In the genomic region with DNA sequence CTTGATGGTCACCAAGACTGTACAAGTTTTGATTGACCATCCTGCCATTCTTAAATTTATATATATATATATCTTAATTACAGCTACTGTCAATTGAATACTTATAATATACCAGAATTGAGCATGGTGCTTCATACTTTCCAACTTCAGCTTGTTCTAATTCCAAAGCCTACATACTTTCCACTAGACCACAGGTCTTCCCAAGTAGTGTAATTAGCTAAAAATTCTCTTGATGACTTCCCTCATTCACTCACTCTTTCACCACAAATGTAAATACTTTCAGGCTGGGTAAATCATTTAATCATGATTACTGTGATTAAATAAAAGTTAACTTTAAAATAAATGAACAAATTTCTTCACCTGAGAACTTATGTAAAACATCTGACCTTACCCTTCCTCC, we compare ENCODE assay signal across 15 cellular contexts. TPM values are rescaled to one million over a fixed set of nuclear protein-coding genes. Genes with fewer than 3 reads are reported as not detected.
DNase-seq lines count a peak whose midpoint lies in the region; ATAC-seq, FAIRE-seq and TF ChIP-seq lines count a peak whose summit lies in the region.
"Had no signal": no experiment of that assay in that cellular context is flagged by ENCODE, and none has a peak within 500 bp of the region (broad histone marks: within the 10 kb centered on the region; RNA-seq: fewer than 3 reads in every experiment).

No MANE protein-coding gene starts in this region.

- no peak overlapping the region for H4K91ac ChIP-seq in trophoblast cell (ENCODE audit: low read depth, low read length)

- DNase-seq in activated CD8-positive, alpha-beta T cell treated with anti-CD3 and anti-CD28 coated beads for 36 hours, result no peak
- DNase-seq in activated CD8-positive, alpha-beta T cell treated with anti-CD3 and anti-CD28 coated beads, Interleukin-2, amount 10 ng/mL, durations not matched to agents 7 days and 5 days, result no peak
- DNase-seq in MM.1S (no peak), K562 (ENCODE audit: extremely low read depth in 1 of 4, low spot score in 3 of 4) (no peak), trophoblast cell (no peak), HK-2 (ENCODE audit: unreplicated experiment) (no peak)
- no peak for DNase-seq in effector memory CD4-positive, alpha-beta T cell
- no peak for DNase-seq in stimulated activated CD8-positive, alpha-beta memory T cell treated with anti-CD3 and anti-CD28 coated beads, Interleukin-4, amount 100 ng/mL, for 48 hours
- DNase-seq: activated CD4-positive, alpha-beta T cell treated with anti-CD3 and anti-CD28 coated beads, Interleukin-2, amount 50 U/mL, for 1 hour; activated naive CD4-positive, alpha-beta T cell treated with anti-CD3 and anti-CD28 coated beads, Interleukin-2, amount 10 ng/mL, durations not matched to agents 7 days and 5 days; cerebellar nuclear complex; left ventricle myocardium superior; NCI-H1694 treated with DMSO at 0.1 percent for 48 hours; NCI-H524 treated with DMSO at 0.1 percent for 48 hours had no signal

- H4K12ac ChIP-seq in trophoblast cell (ENCODE audit: low read depth, low read length), result no peak overlapping the region

- peaks cover 35% of the 10 kb centered on the region for H3F3A ChIP-seq in MM.1S (ENCODE audit: insufficient read depth, low read length)

- no peak for ATAC-seq in activated CD8-positive, alpha-beta T cell treated with anti-CD3 and anti-CD28 coated beads for 36 hours
- ATAC-seq in activated CD8-positive, alpha-beta T cell treated with anti-CD3 and anti-CD28 coated beads, Interleukin-2, amount 10 ng/mL, durations not matched to agents 7 days and 5 days, result no peak
- no peak for ATAC-seq in K562
- ATAC-seq: left ventricle myocardium superior had no signal

- CTCF ChIA-PET in activated CD8-positive, alpha-beta T cell treated with anti-CD3 and anti-CD28 coated beads for 36 hours (lab: Charles Lee), result interaction anchor here (0.9 to 3.3 kb wide), 8 partner anchors 8 to 213 kb away, joined by 3 to 19 read pairs (median 7); a partner anchor contains a TSS
- CTCF ChIA-PET in activated CD8-positive, alpha-beta T cell treated with anti-CD3 and anti-CD28 coated beads, Interleukin-2, amount 10 ng/mL, durations not matched to agents 7 days and 5 days (lab: Charles Lee), result interaction anchor here (1.0 to 3.8 kb wide), 13 partner anchors 11 to 332 kb away, joined by 3 to 26 read pairs (median 5); no protein-coding TSS in a partner anchor
- CTCF ChIA-PET in K562 (lab: Yijun Ruan, JAX; ENCODE audit: low intra/inter-chr PET ratio), result no interaction called here

- no peak overlapping the region for H3K18ac ChIP-seq in trophoblast cell (ENCODE audit: low read length)

- H3K14ac ChIP-seq in trophoblast cell (ENCODE audit: low read length), result no peak overlapping the region

- FAIRE-seq in K562 (lab: Jason Lieb, UNC), result no peak
- FAIRE-seq: H54 had no signal

- no peak overlapping the region for H2AFZ ChIP-seq in MM.1S (ENCODE audit: low read length)
- H2AFZ ChIP-seq in K562 (ENCODE audit: low read depth, low read length), result no peak overlapping the region
- no peak overlapping the region for H2AFZ ChIP-seq in trophoblast cell (ENCODE audit: insufficient read depth, low read length, poor library complexity)

- no peak overlapping the region for H2AK5ac ChIP-seq in trophoblast cell (ENCODE audit: low read length)

- peaks cover 14% of the 10 kb centered on the region for H3K79me1 ChIP-seq in trophoblast cell (ENCODE audit: low read length)

- H3K4me1 Mint-ChIP-seq in activated CD8-positive, alpha-beta T cell treated with anti-CD3 and anti-CD28 coated beads for 36 hours (ENCODE audit: low read depth), result peaks cover 51% of the 10 kb centered on the region
- peaks cover 56% of the 10 kb centered on the region for H3K4me1 Mint-ChIP-seq in activated CD8-positive, alpha-beta T cell treated with anti-CD3 and anti-CD28 coated beads, Interleukin-2, amount 10 ng/mL, durations not matched to agents 7 days and 5 days (ENCODE audit: low read depth)

- POLR2A ChIA-PET in activated CD8-positive, alpha-beta T cell treated with anti-CD3 and anti-CD28 coated beads for 36 hours (lab: Charles Lee), result interaction anchor here (1.1 to 2.0 kb wide), 3 partner anchors 37 to 450 kb away, joined by 3 to 9 read pairs (median 3); a partner anchor contains a TSS
- POLR2A ChIA-PET in activated CD8-positive, alpha-beta T cell treated with anti-CD3 and anti-CD28 coated beads, Interleukin-2, amount 10 ng/mL, durations not matched to agents 7 days and 5 days (lab: Charles Lee), result interaction anchor here (1.7 to 4.3 kb wide), 2 partner anchors 16 to 188 kb away, joined by 4 to 29 read pairs; no protein-coding TSS in a partner anchor
- POLR2A ChIA-PET in K562 (lab: Yijun Ruan, JAX), result interaction anchor here (0.6 to 2.8 kb wide), 6 partner anchors 10 to 130 kb away, joined by 3 to 12 read pairs (median 4); a partner anchor contains a TSS

- no TSS peak for BruUV-seq in K562 (replicated peaks; lab: Mats Ljungman, UMichigan)

- H3K79me2 ChIP-seq in MM.1S (ENCODE audit: low read length), result peaks cover 89% of the 10 kb centered on the region
- peaks cover 96% of the 10 kb centered on the region for H3K79me2 ChIP-seq in K562 (ENCODE audit: control insufficient read depth, insufficient read depth, low read length)
- H3K79me2 ChIP-seq in trophoblast cell (ENCODE audit: control insufficient read depth, insufficient read depth, low read length, poor library complexity), result peaks cover 16% of the 10 kb centered on the region

- H3K9me3 ChIP-seq in MM.1S (replicated peaks; ENCODE audit: insufficient read depth, low read length), result no peaks in the 10 kb centered on the region
- no peaks in the 10 kb centered on the region for H3K9me3 ChIP-seq in K562 (replicated peaks; ENCODE audit: control insufficient read depth, insufficient read depth, low read depth, low read length)
- H3K9me3 ChIP-seq in trophoblast cell (ENCODE audit: insufficient read depth, low read depth, low read length), result no peaks in the 10 kb centered on the region
- no peaks in the 10 kb centered on the region for H3K9me3 ChIP-seq in effector memory CD4-positive, alpha-beta T cell (ENCODE audit: control insufficient read depth, low read length)

- H3K27ac ChIP-seq in MM.1S (ENCODE audit: low read length) (no peak overlapping the region), K562 (ENCODE audit: extremely low read depth, low read depth, low read length) (peak overlapping the region; percentile 93), trophoblast cell (ENCODE audit: low read depth, low read length) (no peak overlapping the region)
- H3K27ac ChIP-seq in effector memory CD4-positive, alpha-beta T cell (ENCODE audit: insufficient read depth, low read length, poor library complexity, severe bottlenecking), result no peak overlapping the region

- H4K8ac ChIP-seq in trophoblast cell (ENCODE audit: low read depth, low read length), result no peak overlapping the region

- H3K27me3 Mint-ChIP-seq in activated CD8-positive, alpha-beta T cell treated with anti-CD3 and anti-CD28 coated beads for 36 hours, result no peaks in the 10 kb centered on the region
- H3K27me3 Mint-ChIP-seq in activated CD8-positive, alpha-beta T cell treated with anti-CD3 and anti-CD28 coated beads, Interleukin-2, amount 10 ng/mL, durations not matched to agents 7 days and 5 days (ENCODE audit: low read depth), result no peaks in the 10 kb centered on the region
- H3K27me3 Mint-ChIP-seq: activated naive CD4-positive, alpha-beta T cell treated with anti-CD3 and anti-CD28 coated beads, Interleukin-2, amount 10 ng/mL, durations not matched to agents 7 days and 5 days had no signal

- peak overlapping the region; percentile 96; the same call in 1 of the 2 replicates for H3K4me2 ChIP-seq in MM.1S (ENCODE audit: low read depth, low read length)
- H3K4me2 ChIP-seq in K562 (ENCODE audit: insufficient read depth, low read length), result peak overlapping the region; percentile 78
- no peak overlapping the region for H3K4me2 ChIP-seq in trophoblast cell (ENCODE audit: low read length)

- H3K4me3 Mint-ChIP-seq in activated CD8-positive, alpha-beta T cell treated with anti-CD3 and anti-CD28 coated beads for 36 hours, result peak overlapping the region; percentile 24
- no peak overlapping the region for H3K4me3 Mint-ChIP-seq in activated CD8-positive, alpha-beta T cell treated with anti-CD3 and anti-CD28 coated beads, Interleukin-2, amount 10 ng/mL, durations not matched to agents 7 days and 5 days
- H3K4me3 Mint-ChIP-seq: activated naive CD4-positive, alpha-beta T cell treated with anti-CD3 and anti-CD28 coated beads, Interleukin-2, amount 10 ng/mL, durations not matched to agents 7 days and 5 days had no signal

- TF ChIP-seq CTCF in activated CD8-positive, alpha-beta T cell treated with anti-CD3 and anti-CD28 coated beads for 36 hours (IDR thresholded peaks at IDR 0.05), result no peak
- TF ChIP-seq CTCF in MM.1S (IDR thresholded peaks at IDR 0.05; ENCODE audit: low read length), result no peak
- no peak for TF ChIP-seq CTCF in K562 (IDR thresholded peaks at IDR 0.05 in 2 of 3, conservative IDR thresholded peaks at IDR 0.05 in 1 of 3; ENCODE audit: insufficient read depth in 2 of 3, low read depth in 1 of 3, low read length in 3 of 3)

- H3K4me3 ChIP-seq in MM.1S (ENCODE audit: low read length) (no peak overlapping the region), K562 (no peak overlapping the region), trophoblast cell (ENCODE audit: low read depth, low read length) (no peak overlapping the region)
- H3K4me3 ChIP-seq in effector memory CD4-positive, alpha-beta T cell (ENCODE audit: insufficient read depth, low read depth, low read length, poor library complexity, severe bottlenecking), result no peak overlapping the region

- no peak for TF ChIP-seq RAD21 in K562 (CRISPR knock-in tag; conservative IDR thresholded peaks at IDR 0.05 in 1 of 2, IDR thresholded peaks at IDR 0.05 in 1 of 2)

- peak overlapping the region; percentile 92 for H3K4ac ChIP-seq in trophoblast cell (ENCODE audit: low read depth, low read length)

- H3K27me3 ChIP-seq in MM.1S (replicated peaks; ENCODE audit: insufficient read depth, low read length), result no peaks in the 10 kb centered on the region
- H3K27me3 ChIP-seq in K562 (ENCODE audit: control insufficient read depth in 2 of 2, insufficient read depth in 2 of 2, low read length in 2 of 2), result no peaks in the 10 kb centered on the region
- H3K27me3 ChIP-seq in trophoblast cell (ENCODE audit: insufficient read depth, low read length), result no peaks in the 10 kb centered on the region
- H3K27me3 ChIP-seq in effector memory CD4-positive, alpha-beta T cell (replicated peaks; ENCODE audit: control insufficient read depth, insufficient read depth, low read length, poor library complexity, severe bottlenecking), result no peaks in the 10 kb centered on the region

- no peak overlapping the region for H2BK12ac ChIP-seq in trophoblast cell (ENCODE audit: low read length)

- H3K23ac ChIP-seq in trophoblast cell (ENCODE audit: low read length), result no peak overlapping the region

- no peaks in the 10 kb centered on the region for H3K36me3 ChIP-seq in MM.1S (replicated peaks; ENCODE audit: insufficient read depth, low read length)
- peaks cover 48% of the 10 kb centered on the region for H3K36me3 ChIP-seq in K562 (ENCODE audit: control insufficient read depth, insufficient read depth, low read length)
- H3K36me3 ChIP-seq in trophoblast cell (ENCODE audit: control insufficient read depth in 1 of 2, insufficient read depth in 2 of 2, low read length in 2 of 2), result peaks cover 4 to 10% of the 10 kb centered on the region in 2 experiments
- peaks cover 10% of the 10 kb centered on the region for H3K36me3 ChIP-seq in effector memory CD4-positive, alpha-beta T cell (ENCODE audit: control insufficient read depth, insufficient read depth, low read length)

- H3K9me1 ChIP-seq in K562 (ENCODE audit: control insufficient read depth, insufficient read depth, low read length), result no peaks in the 10 kb centered on the region

- no peak for TF ChIP-seq EP300 in K562 (IDR thresholded peaks at IDR 0.05; ENCODE audit: low read length)

- H2BK120ac ChIP-seq in trophoblast cell (ENCODE audit: insufficient read depth, low read length, poor library complexity), result no peak overlapping the region

- in situ Hi-C loops in K562 (cut with MboI), result no loop called here

- peaks cover 44% of the 10 kb centered on the region for H3K36me3 Mint-ChIP-seq in activated CD8-positive, alpha-beta T cell treated with anti-CD3 and anti-CD28 coated beads for 36 hours (ENCODE audit: low read depth)
- peaks cover 45% of the 10 kb centered on the region for H3K36me3 Mint-ChIP-seq in activated CD8-positive, alpha-beta T cell treated with anti-CD3 and anti-CD28 coated beads, Interleukin-2, amount 10 ng/mL, durations not matched to agents 7 days and 5 days (ENCODE audit: low read depth)

- H3K27ac Mint-ChIP-seq in activated CD8-positive, alpha-beta T cell treated with anti-CD3 and anti-CD28 coated beads for 36 hours, result peak overlapping the region; percentile 72
- no peak overlapping the region for H3K27ac Mint-ChIP-seq in activated CD8-positive, alpha-beta T cell treated with anti-CD3 and anti-CD28 coated beads, Interleukin-2, amount 10 ng/mL, durations not matched to agents 7 days and 5 days
- H3K27ac Mint-ChIP-seq: activated naive CD4-positive, alpha-beta T cell treated with anti-CD3 and anti-CD28 coated beads, Interleukin-2, amount 10 ng/mL, durations not matched to agents 7 days and 5 days had no signal

- H3K4me1 ChIP-seq in MM.1S (ENCODE audit: low read length), result peaks cover 2% of the 10 kb centered on the region
- peaks cover 20 to 33% of the 10 kb centered on the region in 2 experiments for H3K4me1 ChIP-seq in K562 (replicated peaks in 1 of 2; ENCODE audit: control insufficient read depth in 2 of 2, insufficient read depth in 2 of 2, low read length in 2 of 2)
- H3K4me1 ChIP-seq in trophoblast cell (ENCODE audit: control insufficient read depth in 1 of 2, insufficient read depth in 2 of 2, low read length in 2 of 2), result peaks cover 0 to 3% of the 10 kb centered on the region in 2 experiments
- peaks cover 25% of the 10 kb centered on the region for H3K4me1 ChIP-seq in effector memory CD4-positive, alpha-beta T cell (ENCODE audit: control insufficient read depth, insufficient read depth, low read length, poor library complexity, severe bottlenecking)

- no peak for TF ChIP-seq POLR2A in K562 (conservative IDR thresholded peaks at IDR 0.05)

- no peak overlapping the region for H2BK5ac ChIP-seq in trophoblast cell (ENCODE audit: low read depth, low read length, poor library complexity)

- H3K9ac ChIP-seq in MM.1S (ENCODE audit: low read length) (no peak overlapping the region), K562 (ENCODE audit: insufficient read depth in 1 of 2, low read depth in 2 of 2, low read length in 2 of 2) (peak overlapping the region in 1 of 2 experiments; percentile 95; a peak in 2 of 4 replicates), trophoblast cell (ENCODE audit: low read length) (no peak overlapping the region)

- intact Hi-C loops in activated CD8-positive, alpha-beta T cell treated with anti-CD3 and anti-CD28 coated beads for 36 hours (cut with micrococcal nuclease), result no loop called here
- intact Hi-C loops in K562 (cut with micrococcal nuclease), result loop anchor here (10.0 kb wide), 1 partner anchor 243 kb away; a partner anchor contains a TSS

- no peaks in the 10 kb centered on the region for H3K9me2 ChIP-seq in MM.1S (replicated peaks; ENCODE audit: insufficient read depth, low read length)

- H4K20me1 ChIP-seq in MM.1S (ENCODE audit: insufficient read depth, low read length) (0 out of 2 replicates have a peak, but pooled peaks cover 3% of the 10 kb centered on the region), K562 (replicated peaks; ENCODE audit: control insufficient read depth, insufficient read depth, low read length) (no peaks in the 10 kb centered on the region)

- H3K9me3 Mint-ChIP-seq in activated CD8-positive, alpha-beta T cell treated with anti-CD3 and anti-CD28 coated beads for 36 hours, result no peaks in the 10 kb centered on the region
- no peaks in the 10 kb centered on the region for H3K9me3 Mint-ChIP-seq in activated CD8-positive, alpha-beta T cell treated with anti-CD3 and anti-CD28 coated beads, Interleukin-2, amount 10 ng/mL, durations not matched to agents 7 days and 5 days (ENCODE audit: insufficient read depth)
- H3K9me3 Mint-ChIP-seq: activated naive CD4-positive, alpha-beta T cell treated with anti-CD3 and anti-CD28 coated beads, Interleukin-2, amount 10 ng/mL, durations not matched to agents 7 days and 5 days had no signal

RNA-seq across cellular contexts. Expression of a gene that starts 3.4 kb away (rescaled TPM):
- total RNA-seq in activated CD8-positive, alpha-beta T cell treated with anti-CD3 and anti-CD28 coated beads for 36 hours, result 10 to 100 TPM; 36.4 to 39.0 TPM
- total RNA-seq in activated CD8-positive, alpha-beta T cell treated with anti-CD3 and anti-CD28 coated beads, Interleukin-2, amount 10 ng/mL, durations not matched to agents 7 days and 5 days, result 10 to 100 TPM; 49.4 to 51.1 TPM
- total RNA-seq in K562 (2011; cell fraction: chromatin; rRNA removed; ENCODE audit: low replicate concordance), result 12.1 and 19.2 TPM in 2 replicates
- total RNA-seq in K562 (2011; cell fraction: nucleolus; rRNA removed), result 6.8 and 7.5 TPM in 2 replicates
- total RNA-seq in K562 (2011; cell fraction: nucleoplasm; rRNA removed), result 8.8 and 12.4 TPM in 2 replicates
- total RNA-seq in K562 (2014; rRNA removed), result 31.8 and 34.6 TPM in 2 replicates
- 45.3 and 49.5 TPM in 2 replicates for total RNA-seq in K562 (2014; rRNA removed; fragmentation: Illumina TruSeq; extraction: Trizol)
- 28.8 and 31.5 TPM in 2 replicates for total RNA-seq in K562 (2015; rRNA removed; fragmentation: Illumina TruSeq; extraction: Trizol)
- 42.4 and 49.4 TPM in 2 replicates for total RNA-seq in K562 (2021)
- 26.8 and 37.0 TPM in 2 replicates for polyA plus RNA-seq in K562 (2011; rRNA removed)
- polyA plus RNA-seq in K562 (2011; cell fraction: cytosol; rRNA removed), result 9.0 and 9.9 TPM in 2 replicates
- polyA plus RNA-seq in K562 (2011; cell fraction: nucleus; rRNA removed), result 7.4 and 10.5 TPM in 2 replicates
- 24.5 and 25.5 TPM in 2 replicates for polyA plus RNA-seq in K562 (2012)
- polyA plus RNA-seq in K562 (2014; fragmentation: Illumina TruSeq; extraction: Trizol), result 35.0 and 36.2 TPM in 2 replicates
- 10 to 100 TPM; 32.1 to 34.8 TPM for polyA plus RNA-seq in K562 (2014; fragmentation: Nextera tagmentation; extraction: Ambion mirVana)
- polyA plus RNA-seq in K562 (2014; rRNA removed), result 33.2 and 34.5 TPM in 2 replicates
- 23.1 and 25.9 TPM in 2 replicates for polyA minus RNA-seq in K562 (2011; rRNA and poly(A)+ RNA removed)
- polyA minus RNA-seq in K562 (2011; cell fraction: cytosol; rRNA and poly(A)+ RNA removed), result 7.7 and 13.6 TPM in 2 replicates
- 13.7 and 21.2 TPM in 2 replicates for polyA minus RNA-seq in K562 (2011; cell fraction: nucleus; rRNA and poly(A)+ RNA removed)
- polyA plus RNA-seq in trophoblast cell (2013), result 24.0 and 24.7 TPM in 2 replicates

RNA-seq across cellular contexts. Expression of a gene that starts 37.6 kb away (rescaled TPM):
- 10 to 100 TPM; 18.4 to 21.3 TPM for total RNA-seq in activated CD8-positive, alpha-beta T cell treated with anti-CD3 and anti-CD28 coated beads for 36 hours
- total RNA-seq in activated CD8-positive, alpha-beta T cell treated with anti-CD3 and anti-CD28 coated beads, Interleukin-2, amount 10 ng/mL, durations not matched to agents 7 days and 5 days, result 10 to 100 TPM; 18.1 to 18.8 TPM
- 53.3 and 93.6 TPM in 2 replicates for total RNA-seq in K562 (2011; cell fraction: chromatin; rRNA removed; ENCODE audit: low replicate concordance)
- 21.1 and 21.2 TPM in 2 replicates for total RNA-seq in K562 (2011; cell fraction: nucleolus; rRNA removed)
- 36.7 and 42.6 TPM in 2 replicates for total RNA-seq in K562 (2011; cell fraction: nucleoplasm; rRNA removed)
- total RNA-seq in K562 (2014; rRNA removed), result 8.2 and 8.6 TPM in 2 replicates
- 16.7 and 18.2 TPM in 2 replicates for total RNA-seq in K562 (2014; rRNA removed; fragmentation: Illumina TruSeq; extraction: Trizol)
- 13.7 and 16.3 TPM in 2 replicates for total RNA-seq in K562 (2015; rRNA removed; fragmentation: Illumina TruSeq; extraction: Trizol)
- 13.1 and 16.7 TPM in 2 replicates for total RNA-seq in K562 (2021)
- polyA plus RNA-seq in K562 (2011; rRNA removed), result 9.9 and 13.1 TPM in 2 replicates
- 2.1 and 4.2 TPM in 2 replicates for polyA plus RNA-seq in K562 (2011; cell fraction: cytosol; rRNA removed)
- 20.1 and 22.3 TPM in 2 replicates for polyA plus RNA-seq in K562 (2011; cell fraction: nucleus; rRNA removed)
- polyA plus RNA-seq in K562 (2012), result 8.9 and 10.5 TPM in 2 replicates
- polyA plus RNA-seq in K562 (2014; fragmentation: Illumina TruSeq; extraction: Trizol), result 10.3 and 11.6 TPM in 2 replicates
- polyA plus RNA-seq in K562 (2014; fragmentation: Nextera tagmentation; extraction: Ambion mirVana), result 1 to 10 TPM; 4.8 to 5.8 TPM
- 9.1 and 10.7 TPM in 2 replicates for polyA plus RNA-seq in K562 (2014; rRNA removed)
- polyA minus RNA-seq in K562 (2011; rRNA and poly(A)+ RNA removed), result 29.3 and 32.8 TPM in 2 replicates
- polyA minus RNA-seq in K562 (2011; cell fraction: cytosol; rRNA and poly(A)+ RNA removed), result 8.1 and 10.8 TPM in 2 replicates
- 27.1 and 35.7 TPM in 2 replicates for polyA minus RNA-seq in K562 (2011; cell fraction: nucleus; rRNA and poly(A)+ RNA removed)
- 4.6 and 5.0 TPM in 2 replicates for polyA plus RNA-seq in trophoblast cell (2013)
